1 cellular context compared by ENCODE assay signal in genomic region chr19:35040826-35041547, GRCh38.
TF ChIP-seq lines count a peak whose summit lies in the region.

No MANE protein-coding gene starts in this region.

TF ChIP-seq in endothelial cell of umbilical vein, 7 proteins besides CTCF, POLR2A, EP300 and RAD21 (continued from another document):
- no peak for TF ChIP-seq MAX (IDR thresholded peaks at IDR 0.05; ENCODE audit: insufficient read depth, insufficient read length)
- no peak for TF ChIP-seq EZH2 (IDR thresholded peaks at IDR 0.05; ENCODE audit: borderline replicate concordance, low read depth, low read length, severe bottlenecking)
- TF ChIP-seq MYC (IDR thresholded peaks at IDR 0.05; ENCODE audit: low read depth, low read length): no peak
- no peak for TF ChIP-seq FOS (IDR thresholded peaks at IDR 0.05; ENCODE audit: borderline replicate concordance, insufficient read depth, low read length)
TF ChIP-seq in endothelial cell of umbilical vein: peak in this region for 2.
